ENCODE assay signal across 14 cellular contexts in genomic region chr14:58198086-58198485, GRCh38. TPM values are rescaled to one million over a fixed set of nuclear protein-coding genes. Genes with fewer than 3 reads are reported as not detected.
"Had no signal": no experiment of that assay in that cellular context is flagged by ENCODE, and none has a peak within 500 bp of the region (broad histone marks: within the 10 kb centered on the region; RNA-seq: fewer than 3 reads in every experiment).

No MANE protein-coding gene starts in this region.

- DNase-seq: activated CD4-positive, alpha-beta T cell treated with anti-CD3 and anti-CD28 coated beads for 36 hours; activated naive CD4-positive, alpha-beta T cell; amniotic stem cell; brain microvascular endothelial cell; lower lobe of right lung; naive B cell; spleen; stimulated activated CD4-positive, alpha-beta T cell treated with anti-CD3 and anti-CD28 coated beads, Interleukin-1b, Interleukin-23, amount 100 ng/mL, for 48 hours; stimulated activated naive CD4-positive, alpha-beta T cell treated with Interleukin-2 at 50 U/mL for 16 hours; upper lobe of left lung had no signal

- H3K4me3 ChIP-seq: lower lobe of right lung, spleen, suprapubic skin, upper lobe of left lung had no signal

- ATAC-seq: activated CD4-positive, alpha-beta T cell treated with anti-CD3 and anti-CD28 coated beads for 36 hours; lower lobe of right lung; sciatic nerve had no signal

- H3K9me3 Mint-ChIP-seq: mesothelial cell of epicardium, naive B cell had no signal

- H3K36me3 ChIP-seq: brain microvascular endothelial cell, suprapubic skin had no signal

- H3K27me3 Mint-ChIP-seq: activated CD4-positive, alpha-beta T cell treated with anti-CD3 and anti-CD28 coated beads for 36 hours had no signal

- H3K27ac Mint-ChIP-seq: mesothelial cell of epicardium had no signal

- H3K27me3 ChIP-seq: brain microvascular endothelial cell, spleen, suprapubic skin, upper lobe of left lung had no signal

- H3K36me3 Mint-ChIP-seq: mesothelial cell of epicardium, naive B cell had no signal

- H3K4me3 Mint-ChIP-seq: activated CD4-positive, alpha-beta T cell treated with anti-CD3 and anti-CD28 coated beads for 36 hours had no signal

- H3K27ac ChIP-seq: brain microvascular endothelial cell, lower lobe of right lung, suprapubic skin, upper lobe of left lung, VCaP had no signal

- H3K9me3 ChIP-seq: lower lobe of right lung, spleen, suprapubic skin, upper lobe of left lung had no signal

RNA-seq across cellular contexts. Expression of gene ARMH4, which starts 46.1 kb away (rescaled TPM):
- total RNA-seq: activated CD4-positive, alpha-beta T cell treated with anti-CD3 and anti-CD28 coated beads for 36 hours had no signal
